ENCODE assay signal across 14 cellular contexts in genomic region chr14:50763386-50764007, GRCh38.
DNase-seq lines count a peak whose midpoint lies in the region; ATAC-seq and TF ChIP-seq lines count a peak whose summit lies in the region.
"Had no signal": no experiment of that assay in that cellular context is flagged by ENCODE, and none has a peak within 500 bp of the region (broad histone marks: within the 10 kb centered on the region; RNA-seq: fewer than 3 reads in every experiment).

No MANE protein-coding gene starts in this region.

- H3K27ac ChIP-seq in IMR-90 (ENCODE audit: insufficient read depth, low read length), result no peak overlapping the region
- peak overlapping the region; percentile 100 for H3K27ac ChIP-seq in osteoblast (ENCODE audit: low read depth, low read length)
- H3K27ac ChIP-seq: esophagus muscularis mucosa had no signal

- intact Hi-C loops in IMR-90 (cut with micrococcal nuclease), result no loop called here

- CTCF ChIA-PET in IMR-90 (lab: Yijun Ruan, JAX), result interaction anchor here (0.6 to 2.2 kb wide), 6 partner anchors 9 to 97 kb away, joined by 3 to 10 read pairs (median 4); no protein-coding TSS in a partner anchor

- no peak overlapping the region for H2AK9ac ChIP-seq in IMR-90 (replicated peaks; ENCODE audit: low read depth, low read length, poor library complexity)

- H2BK20ac ChIP-seq in IMR-90 (ENCODE audit: low read depth, low read length), result peak overlapping the region; percentile 12; the same call in 1 of the 2 replicates

- H3K23ac ChIP-seq in IMR-90 (ENCODE audit: low read depth, low read length), result no peak overlapping the region

- H3K79me1 ChIP-seq in IMR-90 (ENCODE audit: low read depth in 1 of 2, low read length in 2 of 2), result peaks cover 0 to 31% of the 10 kb centered on the region in 2 experiments; a peak in 3 of 4 replicates

- TF ChIP-seq CTCF in AG09309 (IDR thresholded peaks at IDR 0.05; ENCODE audit: control insufficient read depth, insufficient read depth, low read depth, low read length, missing control alignments) (no peak), IMR-90 (conservative IDR thresholded peaks at IDR 0.05; ENCODE audit: low read depth, low read length) (no peak), osteoblast (IDR thresholded peaks at IDR 0.05; ENCODE audit: extremely low read depth, low read depth, low read length) (no peak)

- H3K14ac ChIP-seq in IMR-90 (replicated peaks; ENCODE audit: low read depth, low read length), result peak overlapping the region; percentile 61

- no peak for TF ChIP-seq POLR2A in IMR-90 (IDR thresholded peaks at IDR 0.05; ENCODE audit: low read depth, low read length)

- H3K9me3 ChIP-seq in IMR-90 (ENCODE audit: control insufficient read depth, insufficient read depth, low read length) (no peaks in the 10 kb centered on the region), osteoblast (ENCODE audit: low read depth, low read length) (no peaks in the 10 kb centered on the region)
- H3K9me3 ChIP-seq: esophagus muscularis mucosa had no signal

- TF ChIP-seq RAD21 in IMR-90 (IDR thresholded peaks at IDR 0.05; ENCODE audit: low read length), result no peak

- H2AFZ ChIP-seq in IMR-90 (replicated peaks; ENCODE audit: low read length, poor library complexity) (no peak overlapping the region), osteoblast (ENCODE audit: low read length) (no peak overlapping the region)

- H4K91ac ChIP-seq in IMR-90 (ENCODE audit: insufficient read depth, low read depth, low read length), result peak overlapping the region; percentile 4; the same call in 1 of the 2 replicates

- peak overlapping the region; percentile 33; the same call in 1 of the 2 replicates for H3K4ac ChIP-seq in IMR-90 (ENCODE audit: low read depth, low read length)

- H4K5ac ChIP-seq in IMR-90 (ENCODE audit: low read depth, low read length), result no peak overlapping the region

- in situ Hi-C loops in IMR-90 (cut with MboI; ENCODE audit: low sequenced_read_pairs), result no loop called here
- in situ Hi-C loops in T47D (cut with HindIII; ENCODE audit: low pct_unique_long_range_greater_than_20kb, low sequenced_read_pairs), result no loop called here

- H3K9me1 ChIP-seq in IMR-90 (ENCODE audit: insufficient read depth, low read length), result peaks cover 21% of the 10 kb centered on the region

- H3K4me3 ChIP-seq in AG09309 (ENCODE audit: control insufficient read depth, low read depth, low read length) (no peak overlapping the region), IMR-90 (ENCODE audit: insufficient read depth, low read depth, low read length) (no peak overlapping the region), osteoblast (ENCODE audit: insufficient read depth, low read length) (peak overlapping the region; percentile 32)
- H3K4me3 ChIP-seq: esophagus muscularis mucosa had no signal

- no peak overlapping the region for H2AK5ac ChIP-seq in IMR-90 (ENCODE audit: low read depth, low read length)

- 85% methylated on average over 8 of the region's 12 CpGs; no CpG with 5 or more reads in 1 of the 2 experiments for WGBS in IMR-90 (ENCODE audit: extremely low coverage in 2 of 2, insufficient read length in 1 of 2), 2 experiments

- peak overlapping the region in 1 of 2 experiments; percentile 37; a peak in 1 of 4 replicates for H4K8ac ChIP-seq in IMR-90 (ENCODE audit: low read depth in 2 of 2, low read length in 2 of 2)

- peak; percentile 98 for DNase-seq in AG09309 (ENCODE audit: low read depth)
- DNase-seq in IMR-90, result peak; percentile 74
- peak; percentile 33 to 88 for DNase-seq in T47D (ENCODE audit: low read depth in 1 of 2, low spot score in 1 of 2)
- peak; percentile 59 for DNase-seq in osteoblast (ENCODE audit: insufficient read length, low spot score, missing footprints)
- no peak for DNase-seq in hypothalamus (lab: John Stamatoyannopoulos, UW)
- DNase-seq in activated effector memory CD4-positive, alpha-beta T cell treated with Interleukin-2 at 50 U/mL for 16 hours, result no peak
- DNase-seq: activated CD4-positive, alpha-beta T cell treated with anti-CD3 and anti-CD28 coated beads for 4 hours; Calu3; H7; NCI-H1436 treated with DMSO at 0.1 percent for 48 hours; substantia nigra had no signal

- H2BK5ac ChIP-seq in IMR-90 (ENCODE audit: low read depth, low read length, poor library complexity, severe bottlenecking), result peak overlapping the region; percentile 25

- H3K18ac ChIP-seq in IMR-90 (ENCODE audit: low read depth, low read length), result no peak overlapping the region

- H4K20me1 ChIP-seq in IMR-90 (ENCODE audit: insufficient read depth, low read length) (no peaks in the 10 kb centered on the region), osteoblast (ENCODE audit: insufficient read depth, low read length) (no peaks in the 10 kb centered on the region)

- H3K4me2 ChIP-seq in IMR-90 (ENCODE audit: low read depth, low read length), result no peak overlapping the region
- peak overlapping the region; percentile 68 for H3K4me2 ChIP-seq in osteoblast (ENCODE audit: insufficient read depth, low read length)

- H3K36me3 ChIP-seq in IMR-90 (ENCODE audit: control insufficient read depth, insufficient read depth, low read length) (peaks cover 36% of the 10 kb centered on the region), osteoblast (ENCODE audit: insufficient read depth, low read length) (peaks cover 30% of the 10 kb centered on the region)

- BruUV-seq in IMR-90 (replicated peaks; lab: Mats Ljungman, UMichigan), result no TSS peak

- H3K79me2 ChIP-seq in osteoblast (ENCODE audit: insufficient read depth, low read length), result peaks cover 2% of the 10 kb centered on the region

- dilution Hi-C loops in IMR-90 (cut with HindIII; ENCODE audit: low sequenced_read_pairs, unreplicated experiment), result no loop called here

- H2BK15ac ChIP-seq in IMR-90 (ENCODE audit: low read depth, low read length), result no peak overlapping the region

- H3K27me3 ChIP-seq in IMR-90 (ENCODE audit: control insufficient read depth, insufficient read depth, low read length), result no peaks in the 10 kb centered on the region
- H3K27me3 ChIP-seq in osteoblast (ENCODE audit: insufficient read depth, low read length), result no peaks in the 10 kb centered on the region
- H3K27me3 ChIP-seq: esophagus muscularis mucosa had no signal

- ATAC-seq in IMR-90 (ENCODE audit: low read depth) (no peak; the same call in 1 of the 2 replicates), GM19455 (IDR thresholded peaks at IDR 0.05; ENCODE audit: unreplicated experiment) (no peak), HG02642 (IDR thresholded peaks at IDR 0.05; ENCODE audit: poor library complexity, unreplicated experiment) (no peak)

- H3K9ac ChIP-seq in IMR-90 (ENCODE audit: low read depth, low read length), result no peak overlapping the region

- H3K4me1 ChIP-seq in IMR-90 (ENCODE audit: control insufficient read depth, insufficient read depth, low read length) (peaks cover 16% of the 10 kb centered on the region), osteoblast (ENCODE audit: insufficient read depth, low read length) (peaks cover 46% of the 10 kb centered on the region)
- H3K4me1 ChIP-seq: esophagus muscularis mucosa had no signal

- peak overlapping the region; percentile 28; the same call in 1 of the 2 replicates for H2BK120ac ChIP-seq in IMR-90 (ENCODE audit: low read depth, low read length)

- no peak overlapping the region for H3K56ac ChIP-seq in IMR-90 (ENCODE audit: extremely low read depth, insufficient read depth, low read length)

- POLR2A ChIA-PET in IMR-90 (lab: Charles Lee; ENCODE audit: unreplicated experiment), result no interaction called here

TF ChIP-seq in IMR-90, 13 proteins besides CTCF, POLR2A, EP300 and RAD21:
- TF ChIP-seq RFX5 (IDR thresholded peaks at IDR 0.05; ENCODE audit: low read depth, low read length) (no peak), RCOR1 (IDR thresholded peaks at IDR 0.05; ENCODE audit: insufficient replicate concordance, low read length) (no peak), SMC3 (IDR thresholded peaks at IDR 0.05; ENCODE audit: low read depth, low read length) (no peak), MAZ (IDR thresholded peaks at IDR 0.05; ENCODE audit: borderline replicate concordance, low read depth, low read length) (no peak), CEBPB (IDR thresholded peaks at IDR 0.05; ENCODE audit: low read depth, low read length) (no peak), NFE2L2 (IDR thresholded peaks at IDR 0.05; ENCODE audit: low read depth, low read length) (no peak), MXI1 (IDR thresholded peaks at IDR 0.05; ENCODE audit: borderline replicate concordance, low read depth, low read length) (no peak), MAFK (IDR thresholded peaks at IDR 0.05; ENCODE audit: low read depth, low read length) (no peak), CHD1 (IDR thresholded peaks at IDR 0.05; ENCODE audit: low read depth, low read length) (no peak), FOS (IDR thresholded peaks at IDR 0.05; ENCODE audit: low read depth, low read length) (no peak), BHLHE40 (IDR thresholded peaks at IDR 0.05; ENCODE audit: low read depth, low read length) (no peak)
- TF ChIP-seq, protein P1, sequence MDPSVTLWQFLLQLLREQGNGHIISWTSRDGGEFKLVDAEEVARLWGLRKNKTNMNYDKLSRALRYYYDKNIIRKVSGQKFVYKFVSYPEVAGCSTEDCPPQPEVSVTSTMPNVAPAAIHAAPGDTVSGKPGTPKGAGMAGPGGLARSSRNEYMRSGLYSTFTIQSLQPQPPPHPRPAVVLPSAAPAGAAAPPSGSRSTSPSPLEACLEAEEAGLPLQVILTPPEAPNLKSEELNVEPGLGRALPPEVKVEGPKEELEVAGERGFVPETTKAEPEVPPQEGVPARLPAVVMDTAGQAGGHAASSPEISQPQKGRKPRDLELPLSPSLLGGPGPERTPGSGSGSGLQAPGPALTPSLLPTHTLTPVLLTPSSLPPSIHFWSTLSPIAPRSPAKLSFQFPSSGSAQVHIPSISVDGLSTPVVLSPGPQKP (IDR thresholded peaks at IDR 0.05; ENCODE audit: borderline replicate concordance, low read depth, low read length), result no peak
- TF ChIP-seq, protein P2, sequence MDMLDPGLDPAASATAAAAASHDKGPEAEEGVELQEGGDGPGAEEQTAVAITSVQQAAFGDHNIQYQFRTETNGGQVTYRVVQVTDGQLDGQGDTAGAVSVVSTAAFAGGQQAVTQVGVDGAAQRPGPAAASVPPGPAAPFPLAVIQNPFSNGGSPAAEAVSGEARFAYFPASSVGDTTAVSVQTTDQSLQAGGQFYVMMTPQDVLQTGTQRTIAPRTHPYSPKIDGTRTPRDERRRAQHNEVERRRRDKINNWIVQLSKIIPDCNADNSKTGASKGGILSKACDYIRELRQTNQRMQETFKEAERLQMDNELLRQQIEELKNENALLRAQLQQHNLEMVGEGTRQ (IDR thresholded peaks at IDR 0.05; ENCODE audit: low read depth, low read length), result no peak

Comparison
In these comparisons a context has a peak if more than half of its experiments do, and no peak if none do; other contexts are left out.
1. DNase-seq: peak in AG09309 (single experiment), IMR-90 (single experiment), T47D (2 of 2) and osteoblast (single experiment); none in hypothalamus (0 of 51) and activated effector memory CD4-positive, alpha-beta T cell treated with Interleukin-2 at 50 U/mL for 16 hours (single experiment).